Comparison of ENCODE assay signal across 1 cellular context in the genomic region with DNA sequence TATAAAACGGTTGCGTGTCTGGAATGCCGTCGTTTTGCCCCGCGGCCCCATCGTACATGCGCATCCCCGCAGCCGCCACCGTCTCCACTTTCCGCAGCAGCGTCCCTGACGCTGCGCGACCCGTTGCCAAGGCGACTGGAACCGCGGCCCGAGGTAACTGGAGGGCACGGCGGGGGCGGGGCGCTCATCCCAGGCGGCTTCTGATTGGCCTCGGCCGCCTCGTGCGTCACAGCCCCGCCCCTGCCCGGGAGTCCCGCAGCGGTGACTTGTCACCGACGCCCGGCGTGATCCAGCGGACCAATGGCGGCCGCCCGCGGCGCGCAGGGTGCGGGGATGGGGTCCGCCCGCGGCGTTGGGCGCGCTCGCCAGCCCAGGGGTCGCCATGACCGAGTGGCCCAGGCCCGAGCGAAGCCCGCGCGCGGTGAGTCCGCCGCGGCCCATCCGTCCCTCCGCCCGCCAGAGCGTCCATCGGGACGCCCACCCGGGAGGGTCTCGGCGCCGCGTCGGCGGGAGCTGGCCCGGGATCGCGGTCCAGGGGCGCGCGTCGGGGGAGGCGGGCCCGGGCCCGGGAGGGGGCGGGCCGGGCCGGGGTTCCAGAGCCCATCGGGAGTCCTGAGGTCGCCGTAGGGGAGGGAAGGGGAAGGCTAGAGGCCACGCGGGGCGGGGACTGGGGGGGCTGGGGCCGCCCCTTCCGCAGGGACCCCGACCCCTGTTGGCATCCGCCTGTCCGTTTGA.
TF ChIP-seq lines count a peak whose summit lies in the region.

A gene with protein sequence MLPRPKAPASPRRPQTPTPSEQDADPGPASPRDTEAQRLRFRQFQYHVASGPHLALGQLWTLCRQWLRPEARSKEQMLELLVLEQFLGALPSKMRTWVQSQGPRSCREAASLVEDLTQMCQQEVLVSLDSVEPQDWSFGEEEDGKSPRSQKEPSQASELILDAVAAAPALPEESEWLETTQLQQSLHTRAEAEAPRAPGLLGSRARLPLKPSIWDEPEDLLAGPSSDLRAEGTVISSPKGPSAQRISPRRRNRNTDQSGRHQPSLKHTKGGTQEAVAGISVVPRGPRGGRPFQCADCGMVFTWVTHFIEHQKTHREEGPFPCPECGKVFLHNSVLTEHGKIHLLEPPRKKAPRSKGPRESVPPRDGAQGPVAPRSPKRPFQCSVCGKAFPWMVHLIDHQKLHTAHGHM (plus strand): TSS at position 285 of the 735 bp plus-strand sequence. CDS start 3,812 bp downstream, outside the sequence.

TF ChIP-seq in GM23338, 12 proteins besides CTCF, POLR2A, EP300 and RAD21 (continued from another document):
- TF ChIP-seq, protein P1, sequence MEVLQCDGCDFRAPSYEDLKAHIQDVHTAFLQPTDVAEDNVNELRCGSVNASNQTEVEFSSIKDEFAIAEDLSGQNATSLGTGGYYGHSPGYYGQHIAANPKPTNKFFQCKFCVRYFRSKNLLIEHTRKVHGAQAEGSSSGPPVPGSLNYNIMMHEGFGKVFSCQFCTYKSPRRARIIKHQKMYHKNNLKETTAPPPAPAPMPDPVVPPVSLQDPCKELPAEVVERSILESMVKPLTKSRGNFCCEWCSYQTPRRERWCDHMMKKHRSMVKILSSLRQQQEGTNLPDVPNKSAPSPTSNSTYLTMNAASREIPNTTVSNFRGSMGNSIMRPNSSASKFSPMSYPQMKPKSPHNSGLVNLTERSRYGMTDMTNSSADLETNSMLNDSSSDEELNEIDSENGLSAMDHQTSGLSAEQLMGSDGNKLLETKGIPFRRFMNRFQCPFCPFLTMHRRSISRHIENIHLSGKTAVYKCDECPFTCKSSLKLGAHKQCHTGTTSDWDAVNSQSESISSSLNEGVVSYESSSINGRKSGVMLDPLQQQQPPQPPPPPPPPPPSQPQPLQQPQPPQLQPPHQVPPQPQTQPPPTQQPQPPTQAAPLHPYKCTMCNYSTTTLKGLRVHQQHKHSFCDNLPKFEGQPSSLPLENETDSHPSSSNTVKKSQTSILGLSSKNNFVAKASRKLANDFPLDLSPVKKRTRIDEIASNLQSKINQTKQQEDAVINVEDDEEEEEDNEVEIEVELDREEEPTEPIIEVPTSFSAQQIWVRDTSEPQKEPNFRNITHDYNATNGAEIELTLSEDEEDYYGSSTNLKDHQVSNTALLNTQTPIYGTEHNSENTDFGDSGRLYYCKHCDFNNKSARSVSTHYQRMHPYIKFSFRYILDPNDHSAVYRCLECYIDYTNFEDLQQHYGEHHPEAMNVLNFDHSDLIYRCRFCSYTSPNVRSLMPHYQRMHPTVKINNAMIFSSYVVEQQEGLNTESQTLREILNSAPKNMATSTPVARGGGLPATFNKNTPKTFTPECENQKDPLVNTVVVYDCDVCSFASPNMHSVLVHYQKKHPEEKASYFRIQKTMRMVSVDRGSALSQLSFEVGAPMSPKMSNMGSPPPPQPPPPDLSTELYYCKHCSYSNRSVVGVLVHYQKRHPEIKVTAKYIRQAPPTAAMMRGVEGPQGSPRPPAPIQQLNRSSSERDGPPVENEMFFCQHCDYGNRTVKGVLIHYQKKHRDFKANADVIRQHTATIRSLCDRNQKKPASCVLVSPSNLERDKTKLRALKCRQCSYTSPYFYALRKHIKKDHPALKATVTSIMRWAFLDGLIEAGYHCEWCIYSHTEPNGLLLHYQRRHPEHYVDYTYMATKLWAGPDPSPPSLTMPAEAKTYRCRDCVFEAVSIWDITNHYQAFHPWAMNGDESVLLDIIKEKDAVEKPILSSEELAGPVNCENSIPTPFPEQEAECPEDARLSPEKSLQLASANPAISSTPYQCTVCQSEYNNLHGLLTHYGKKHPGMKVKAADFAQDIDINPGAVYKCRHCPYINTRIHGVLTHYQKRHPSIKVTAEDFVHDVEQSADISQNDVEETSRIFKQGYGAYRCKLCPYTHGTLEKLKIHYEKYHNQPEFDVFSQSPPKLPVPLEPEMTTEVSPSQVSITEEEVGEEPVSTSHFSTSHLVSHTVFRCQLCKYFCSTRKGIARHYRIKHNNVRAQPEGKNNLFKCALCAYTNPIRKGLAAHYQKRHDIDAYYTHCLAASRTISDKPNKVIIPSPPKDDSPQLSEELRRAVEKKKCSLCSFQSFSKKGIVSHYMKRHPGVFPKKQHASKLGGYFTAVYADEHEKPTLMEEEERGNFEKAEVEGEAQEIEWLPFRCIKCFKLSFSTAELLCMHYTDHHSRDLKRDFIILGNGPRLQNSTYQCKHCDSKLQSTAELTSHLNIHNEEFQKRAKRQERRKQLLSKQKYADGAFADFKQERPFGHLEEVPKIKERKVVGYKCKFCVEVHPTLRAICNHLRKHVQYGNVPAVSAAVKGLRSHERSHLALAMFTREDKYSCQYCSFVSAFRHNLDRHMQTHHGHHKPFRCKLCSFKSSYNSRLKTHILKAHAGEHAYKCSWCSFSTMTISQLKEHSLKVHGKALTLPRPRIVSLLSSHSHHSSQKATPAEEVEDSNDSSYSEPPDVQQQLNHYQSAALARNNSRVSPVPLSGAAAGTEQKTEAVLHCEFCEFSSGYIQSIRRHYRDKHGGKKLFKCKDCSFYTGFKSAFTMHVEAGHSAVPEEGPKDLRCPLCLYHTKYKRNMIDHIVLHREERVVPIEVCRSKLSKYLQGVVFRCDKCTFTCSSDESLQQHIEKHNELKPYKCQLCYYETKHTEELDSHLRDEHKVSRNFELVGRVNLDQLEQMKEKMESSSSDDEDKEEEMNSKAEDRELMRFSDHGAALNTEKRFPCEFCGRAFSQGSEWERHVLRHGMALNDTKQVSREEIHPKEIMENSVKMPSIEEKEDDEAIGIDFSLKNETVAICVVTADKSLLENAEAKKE (CRISPR knock-in tag; IDR thresholded peaks at IDR 0.05), result no peak
- TF ChIP-seq CREB1 (CRISPR knock-in tag; IDR thresholded peaks at IDR 0.05; ENCODE audit: low read depth) (no peak), POLR2AphosphoS5 (IDR thresholded peaks at IDR 0.05; ENCODE audit: low read depth) (peak; percentile 57)
- TF ChIP-seq, protein P2, sequence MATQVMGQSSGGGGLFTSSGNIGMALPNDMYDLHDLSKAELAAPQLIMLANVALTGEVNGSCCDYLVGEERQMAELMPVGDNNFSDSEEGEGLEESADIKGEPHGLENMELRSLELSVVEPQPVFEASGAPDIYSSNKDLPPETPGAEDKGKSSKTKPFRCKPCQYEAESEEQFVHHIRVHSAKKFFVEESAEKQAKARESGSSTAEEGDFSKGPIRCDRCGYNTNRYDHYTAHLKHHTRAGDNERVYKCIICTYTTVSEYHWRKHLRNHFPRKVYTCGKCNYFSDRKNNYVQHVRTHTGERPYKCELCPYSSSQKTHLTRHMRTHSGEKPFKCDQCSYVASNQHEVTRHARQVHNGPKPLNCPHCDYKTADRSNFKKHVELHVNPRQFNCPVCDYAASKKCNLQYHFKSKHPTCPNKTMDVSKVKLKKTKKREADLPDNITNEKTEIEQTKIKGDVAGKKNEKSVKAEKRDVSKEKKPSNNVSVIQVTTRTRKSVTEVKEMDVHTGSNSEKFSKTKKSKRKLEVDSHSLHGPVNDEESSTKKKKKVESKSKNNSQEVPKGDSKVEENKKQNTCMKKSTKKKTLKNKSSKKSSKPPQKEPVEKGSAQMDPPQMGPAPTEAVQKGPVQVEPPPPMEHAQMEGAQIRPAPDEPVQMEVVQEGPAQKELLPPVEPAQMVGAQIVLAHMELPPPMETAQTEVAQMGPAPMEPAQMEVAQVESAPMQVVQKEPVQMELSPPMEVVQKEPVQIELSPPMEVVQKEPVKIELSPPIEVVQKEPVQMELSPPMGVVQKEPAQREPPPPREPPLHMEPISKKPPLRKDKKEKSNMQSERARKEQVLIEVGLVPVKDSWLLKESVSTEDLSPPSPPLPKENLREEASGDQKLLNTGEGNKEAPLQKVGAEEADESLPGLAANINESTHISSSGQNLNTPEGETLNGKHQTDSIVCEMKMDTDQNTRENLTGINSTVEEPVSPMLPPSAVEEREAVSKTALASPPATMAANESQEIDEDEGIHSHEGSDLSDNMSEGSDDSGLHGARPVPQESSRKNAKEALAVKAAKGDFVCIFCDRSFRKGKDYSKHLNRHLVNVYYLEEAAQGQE (IDR thresholded peaks at IDR 0.05; ENCODE audit: unreplicated experiment), result no peak
TF ChIP-seq in GM23338: peak in this region for 1.
